1 cellular context compared by ENCODE assay signal in the genomic region with DNA sequence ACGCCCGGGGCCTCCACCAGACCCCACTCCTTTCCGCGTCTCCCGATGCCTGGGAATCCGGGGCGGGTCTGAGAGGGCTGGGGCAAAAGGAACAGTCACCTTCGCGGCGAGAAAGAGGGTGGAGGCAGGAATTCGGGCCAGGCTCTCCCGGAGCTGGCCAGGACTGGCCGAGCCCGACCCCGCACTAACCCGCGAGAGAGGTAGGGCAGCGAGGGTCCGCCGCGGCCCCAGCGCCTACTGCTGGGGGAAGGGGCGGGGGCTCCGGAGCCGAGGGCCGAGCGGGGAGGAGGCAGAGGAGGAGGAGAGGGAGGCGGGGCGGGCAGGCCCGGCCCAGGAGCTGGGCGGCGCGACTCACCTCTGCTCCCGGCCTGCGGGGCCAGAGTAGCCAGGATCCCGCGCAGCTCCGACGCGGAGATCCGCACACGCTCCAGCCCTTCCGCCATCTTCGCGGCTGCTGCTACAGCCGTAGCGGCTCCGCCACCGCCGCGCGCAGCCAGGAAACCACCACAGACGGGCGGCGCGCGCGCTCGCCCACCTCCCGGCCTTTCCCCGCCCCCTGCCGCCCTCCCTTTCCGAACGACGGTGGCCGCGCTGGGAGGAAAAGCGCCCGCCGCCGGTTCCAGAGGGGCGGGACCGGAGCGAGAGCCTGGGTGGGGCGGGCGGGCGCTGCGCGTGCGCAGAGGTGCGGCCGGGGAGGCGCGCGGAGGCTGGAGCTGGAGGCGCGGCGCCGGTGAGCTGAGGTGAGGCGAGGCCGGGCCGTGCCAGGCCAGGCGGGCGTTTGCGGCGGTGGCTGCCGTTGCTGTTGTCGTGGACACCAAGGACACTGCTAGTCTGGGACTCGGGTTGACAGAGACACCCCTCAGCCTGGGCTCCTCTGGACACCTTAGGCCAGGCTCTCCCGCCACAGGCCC.
TF ChIP-seq lines count a peak whose summit lies in the region.

A gene (minus strand): TSS at position 508 of the 911 bp plus-strand sequence. CDS start 65 bp downstream, at position 443.
A gene with protein sequence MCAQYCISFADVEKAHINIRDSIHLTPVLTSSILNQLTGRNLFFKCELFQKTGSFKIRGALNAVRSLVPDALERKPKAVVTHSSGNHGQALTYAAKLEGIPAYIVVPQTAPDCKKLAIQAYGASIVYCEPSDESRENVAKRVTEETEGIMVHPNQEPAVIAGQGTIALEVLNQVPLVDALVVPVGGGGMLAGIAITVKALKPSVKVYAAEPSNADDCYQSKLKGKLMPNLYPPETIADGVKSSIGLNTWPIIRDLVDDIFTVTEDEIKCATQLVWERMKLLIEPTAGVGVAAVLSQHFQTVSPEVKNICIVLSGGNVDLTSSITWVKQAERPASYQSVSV (plus strand): TSS at position 673 of the 911 bp plus-strand sequence. CDS start 11,611 bp downstream, outside the sequence.

TF ChIP-seq in HepG2, 621 proteins besides CTCF, POLR2A, EP300 and RAD21 (continued from another document and continues in another):
- TF ChIP-seq, protein P1, sequence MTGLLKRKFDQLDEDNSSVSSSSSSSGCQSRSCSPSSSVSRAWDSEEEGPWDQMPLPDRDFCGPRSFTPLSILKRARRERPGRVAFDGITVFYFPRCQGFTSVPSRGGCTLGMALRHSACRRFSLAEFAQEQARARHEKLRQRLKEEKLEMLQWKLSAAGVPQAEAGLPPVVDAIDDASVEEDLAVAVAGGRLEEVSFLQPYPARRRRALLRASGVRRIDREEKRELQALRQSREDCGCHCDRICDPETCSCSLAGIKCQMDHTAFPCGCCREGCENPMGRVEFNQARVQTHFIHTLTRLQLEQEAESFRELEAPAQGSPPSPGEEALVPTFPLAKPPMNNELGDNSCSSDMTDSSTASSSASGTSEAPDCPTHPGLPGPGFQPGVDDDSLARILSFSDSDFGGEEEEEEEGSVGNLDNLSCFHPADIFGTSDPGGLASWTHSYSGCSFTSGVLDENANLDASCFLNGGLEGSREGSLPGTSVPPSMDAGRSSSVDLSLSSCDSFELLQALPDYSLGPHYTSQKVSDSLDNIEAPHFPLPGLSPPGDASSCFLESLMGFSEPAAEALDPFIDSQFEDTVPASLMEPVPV (CRISPR knock-in tag; IDR thresholded peaks at IDR 0.05) = peak; percentile 49; the same call in 1 of the 2 replicates
- TF ChIP-seq, protein P2, sequence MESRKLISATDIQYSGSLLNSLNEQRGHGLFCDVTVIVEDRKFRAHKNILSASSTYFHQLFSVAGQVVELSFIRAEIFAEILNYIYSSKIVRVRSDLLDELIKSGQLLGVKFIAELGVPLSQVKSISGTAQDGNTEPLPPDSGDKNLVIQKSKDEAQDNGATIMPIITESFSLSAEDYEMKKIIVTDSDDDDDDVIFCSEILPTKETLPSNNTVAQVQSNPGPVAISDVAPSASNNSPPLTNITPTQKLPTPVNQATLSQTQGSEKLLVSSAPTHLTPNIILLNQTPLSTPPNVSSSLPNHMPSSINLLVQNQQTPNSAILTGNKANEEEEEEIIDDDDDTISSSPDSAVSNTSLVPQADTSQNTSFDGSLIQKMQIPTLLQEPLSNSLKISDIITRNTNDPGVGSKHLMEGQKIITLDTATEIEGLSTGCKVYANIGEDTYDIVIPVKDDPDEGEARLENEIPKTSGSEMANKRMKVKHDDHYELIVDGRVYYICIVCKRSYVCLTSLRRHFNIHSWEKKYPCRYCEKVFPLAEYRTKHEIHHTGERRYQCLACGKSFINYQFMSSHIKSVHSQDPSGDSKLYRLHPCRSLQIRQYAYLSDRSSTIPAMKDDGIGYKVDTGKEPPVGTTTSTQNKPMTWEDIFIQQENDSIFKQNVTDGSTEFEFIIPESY (CRISPR knock-in tag; IDR thresholded peaks at IDR 0.05) = no peak
- TF ChIP-seq ZNF777 (CRISPR knock-in tag; IDR thresholded peaks at IDR 0.05) (peak; percentile 50), ZNF83 (CRISPR knock-in tag; IDR thresholded peaks at IDR 0.05; ENCODE audit: borderline replicate concordance) (0 out of 2 replicates have a peak, but pooled peaks have one; percentile 72), KLF13 (CRISPR knock-in tag; IDR thresholded peaks at IDR 0.05) (no peak), ATF1 (CRISPR knock-in tag; IDR thresholded peaks at IDR 0.05) (no peak), ZNF34 (CRISPR knock-in tag; IDR thresholded peaks at IDR 0.05; ENCODE audit: borderline replicate concordance) (no peak), ZBTB7A (CRISPR knock-in tag; IDR thresholded peaks at IDR 0.05) (no peak; the same call in 1 of the 2 replicates), ZNF207 (IDR thresholded peaks at IDR 0.05; ENCODE audit: borderline replicate concordance) (no peak), HNRNPLL (IDR thresholded peaks at IDR 0.05; ENCODE audit: low read depth, low read length, poor library complexity, severe bottlenecking) (peak; percentile 94), ZFP37 (CRISPR knock-in tag; IDR thresholded peaks at IDR 0.05; ENCODE audit: borderline replicate concordance) (no peak), SOX13 (IDR thresholded peaks at IDR 0.05) (peak; percentile 10; the same call in 1 of the 2 replicates), SOX13 (CRISPR knock-in tag; conservative IDR thresholded peaks at IDR 0.05 in 1 of 2, IDR thresholded peaks at IDR 0.05 in 1 of 2) (no peak; a peak in 1 of 4 replicates), MEIS1 (CRISPR knock-in tag; IDR thresholded peaks at IDR 0.05; ENCODE audit: borderline replicate concordance) (peak; percentile 43), KDM5A (IDR thresholded peaks at IDR 0.05; ENCODE audit: borderline replicate concordance, low read length) (peak; percentile 64; the same call in 1 of the 2 replicates)
- TF ChIP-seq, protein P3, sequence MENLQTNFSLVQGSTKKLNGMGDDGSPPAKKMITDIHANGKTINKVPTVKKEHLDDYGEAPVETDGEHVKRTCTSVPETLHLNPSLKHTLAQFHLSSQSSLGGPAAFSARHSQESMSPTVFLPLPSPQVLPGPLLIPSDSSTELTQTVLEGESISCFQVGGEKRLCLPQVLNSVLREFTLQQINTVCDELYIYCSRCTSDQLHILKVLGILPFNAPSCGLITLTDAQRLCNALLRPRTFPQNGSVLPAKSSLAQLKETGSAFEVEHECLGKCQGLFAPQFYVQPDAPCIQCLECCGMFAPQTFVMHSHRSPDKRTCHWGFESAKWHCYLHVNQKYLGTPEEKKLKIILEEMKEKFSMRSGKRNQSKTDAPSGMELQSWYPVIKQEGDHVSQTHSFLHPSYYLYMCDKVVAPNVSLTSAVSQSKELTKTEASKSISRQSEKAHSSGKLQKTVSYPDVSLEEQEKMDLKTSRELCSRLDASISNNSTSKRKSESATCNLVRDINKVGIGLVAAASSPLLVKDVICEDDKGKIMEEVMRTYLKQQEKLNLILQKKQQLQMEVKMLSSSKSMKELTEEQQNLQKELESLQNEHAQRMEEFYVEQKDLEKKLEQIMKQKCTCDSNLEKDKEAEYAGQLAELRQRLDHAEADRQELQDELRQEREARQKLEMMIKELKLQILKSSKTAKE (CRISPR knock-in tag; IDR thresholded peaks at IDR 0.05; ENCODE audit: borderline replicate concordance) = no peak
- TF ChIP-seq, protein P4, sequence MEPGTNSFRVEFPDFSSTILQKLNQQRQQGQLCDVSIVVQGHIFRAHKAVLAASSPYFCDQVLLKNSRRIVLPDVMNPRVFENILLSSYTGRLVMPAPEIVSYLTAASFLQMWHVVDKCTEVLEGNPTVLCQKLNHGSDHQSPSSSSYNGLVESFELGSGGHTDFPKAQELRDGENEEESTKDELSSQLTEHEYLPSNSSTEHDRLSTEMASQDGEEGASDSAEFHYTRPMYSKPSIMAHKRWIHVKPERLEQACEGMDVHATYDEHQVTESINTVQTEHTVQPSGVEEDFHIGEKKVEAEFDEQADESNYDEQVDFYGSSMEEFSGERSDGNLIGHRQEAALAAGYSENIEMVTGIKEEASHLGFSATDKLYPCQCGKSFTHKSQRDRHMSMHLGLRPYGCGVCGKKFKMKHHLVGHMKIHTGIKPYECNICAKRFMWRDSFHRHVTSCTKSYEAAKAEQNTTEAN (CRISPR knock-in tag; conservative IDR thresholded peaks at IDR 0.05) = no peak
- TF ChIP-seq, protein P5, sequence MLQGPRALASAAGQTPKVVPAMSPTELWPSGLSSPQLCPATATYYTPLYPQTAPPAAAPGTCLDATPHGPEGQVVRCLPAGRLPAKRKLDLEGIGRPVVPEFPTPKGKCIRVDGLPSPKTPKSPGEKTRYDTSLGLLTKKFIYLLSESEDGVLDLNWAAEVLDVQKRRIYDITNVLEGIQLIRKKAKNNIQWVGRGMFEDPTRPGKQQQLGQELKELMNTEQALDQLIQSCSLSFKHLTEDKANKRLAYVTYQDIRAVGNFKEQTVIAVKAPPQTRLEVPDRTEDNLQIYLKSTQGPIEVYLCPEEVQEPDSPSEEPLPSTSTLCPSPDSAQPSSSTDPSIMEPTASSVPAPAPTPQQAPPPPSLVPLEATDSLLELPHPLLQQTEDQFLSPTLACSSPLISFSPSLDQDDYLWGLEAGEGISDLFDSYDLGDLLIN (CRISPR knock-in tag; IDR thresholded peaks at IDR 0.05; ENCODE audit: borderline replicate concordance) = no peak
- TF ChIP-seq, protein P6, sequence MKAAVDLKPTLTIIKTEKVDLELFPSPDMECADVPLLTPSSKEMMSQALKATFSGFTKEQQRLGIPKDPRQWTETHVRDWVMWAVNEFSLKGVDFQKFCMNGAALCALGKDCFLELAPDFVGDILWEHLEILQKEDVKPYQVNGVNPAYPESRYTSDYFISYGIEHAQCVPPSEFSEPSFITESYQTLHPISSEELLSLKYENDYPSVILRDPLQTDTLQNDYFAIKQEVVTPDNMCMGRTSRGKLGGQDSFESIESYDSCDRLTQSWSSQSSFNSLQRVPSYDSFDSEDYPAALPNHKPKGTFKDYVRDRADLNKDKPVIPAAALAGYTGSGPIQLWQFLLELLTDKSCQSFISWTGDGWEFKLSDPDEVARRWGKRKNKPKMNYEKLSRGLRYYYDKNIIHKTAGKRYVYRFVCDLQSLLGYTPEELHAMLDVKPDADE (CRISPR knock-in tag; IDR thresholded peaks at IDR 0.05) = no peak
- TF ChIP-seq, protein P7, sequence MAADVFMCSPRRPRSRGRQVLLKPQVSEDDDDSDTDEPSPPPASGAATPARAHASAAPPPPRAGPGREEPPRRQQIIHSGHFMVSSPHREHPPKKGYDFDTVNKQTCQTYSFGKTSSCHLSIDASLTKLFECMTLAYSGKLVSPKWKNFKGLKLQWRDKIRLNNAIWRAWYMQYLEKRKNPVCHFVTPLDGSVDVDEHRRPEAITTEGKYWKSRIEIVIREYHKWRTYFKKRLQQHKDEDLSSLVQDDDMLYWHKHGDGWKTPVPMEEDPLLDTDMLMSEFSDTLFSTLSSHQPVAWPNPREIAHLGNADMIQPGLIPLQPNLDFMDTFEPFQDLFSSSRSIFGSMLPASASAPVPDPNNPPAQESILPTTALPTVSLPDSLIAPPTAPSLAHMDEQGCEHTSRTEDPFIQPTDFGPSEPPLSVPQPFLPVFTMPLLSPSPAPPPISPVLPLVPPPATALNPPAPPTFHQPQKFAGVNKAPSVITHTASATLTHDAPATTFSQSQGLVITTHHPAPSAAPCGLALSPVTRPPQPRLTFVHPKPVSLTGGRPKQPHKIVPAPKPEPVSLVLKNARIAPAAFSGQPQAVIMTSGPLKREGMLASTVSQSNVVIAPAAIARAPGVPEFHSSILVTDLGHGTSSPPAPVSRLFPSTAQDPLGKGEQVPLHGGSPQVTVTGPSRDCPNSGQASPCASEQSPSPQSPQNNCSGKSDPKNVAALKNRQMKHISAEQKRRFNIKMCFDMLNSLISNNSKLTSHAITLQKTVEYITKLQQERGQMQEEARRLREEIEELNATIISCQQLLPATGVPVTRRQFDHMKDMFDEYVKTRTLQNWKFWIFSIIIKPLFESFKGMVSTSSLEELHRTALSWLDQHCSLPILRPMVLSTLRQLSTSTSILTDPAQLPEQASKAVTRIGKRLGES (CRISPR knock-in tag; IDR thresholded peaks at IDR 0.05; ENCODE audit: borderline replicate concordance) = no peak
- TF ChIP-seq, protein P8, sequence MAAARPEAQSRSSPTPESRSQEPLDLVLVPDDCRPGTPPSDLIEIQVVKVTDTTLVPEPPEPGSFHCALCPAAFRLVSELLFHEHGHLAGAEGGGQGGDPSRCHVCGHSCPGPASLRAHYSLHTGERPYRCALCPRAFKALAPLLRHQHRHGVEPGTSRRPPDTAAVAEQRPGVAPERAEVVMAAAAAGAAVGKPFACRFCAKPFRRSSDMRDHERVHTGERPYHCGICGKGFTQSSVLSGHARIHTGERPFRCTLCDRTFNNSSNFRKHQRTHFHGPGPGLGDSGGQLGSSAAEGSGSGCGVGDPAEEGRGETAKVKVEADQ (CRISPR knock-in tag; IDR thresholded peaks at IDR 0.05; ENCODE audit: borderline replicate concordance) = no peak
- TF ChIP-seq, protein P9, sequence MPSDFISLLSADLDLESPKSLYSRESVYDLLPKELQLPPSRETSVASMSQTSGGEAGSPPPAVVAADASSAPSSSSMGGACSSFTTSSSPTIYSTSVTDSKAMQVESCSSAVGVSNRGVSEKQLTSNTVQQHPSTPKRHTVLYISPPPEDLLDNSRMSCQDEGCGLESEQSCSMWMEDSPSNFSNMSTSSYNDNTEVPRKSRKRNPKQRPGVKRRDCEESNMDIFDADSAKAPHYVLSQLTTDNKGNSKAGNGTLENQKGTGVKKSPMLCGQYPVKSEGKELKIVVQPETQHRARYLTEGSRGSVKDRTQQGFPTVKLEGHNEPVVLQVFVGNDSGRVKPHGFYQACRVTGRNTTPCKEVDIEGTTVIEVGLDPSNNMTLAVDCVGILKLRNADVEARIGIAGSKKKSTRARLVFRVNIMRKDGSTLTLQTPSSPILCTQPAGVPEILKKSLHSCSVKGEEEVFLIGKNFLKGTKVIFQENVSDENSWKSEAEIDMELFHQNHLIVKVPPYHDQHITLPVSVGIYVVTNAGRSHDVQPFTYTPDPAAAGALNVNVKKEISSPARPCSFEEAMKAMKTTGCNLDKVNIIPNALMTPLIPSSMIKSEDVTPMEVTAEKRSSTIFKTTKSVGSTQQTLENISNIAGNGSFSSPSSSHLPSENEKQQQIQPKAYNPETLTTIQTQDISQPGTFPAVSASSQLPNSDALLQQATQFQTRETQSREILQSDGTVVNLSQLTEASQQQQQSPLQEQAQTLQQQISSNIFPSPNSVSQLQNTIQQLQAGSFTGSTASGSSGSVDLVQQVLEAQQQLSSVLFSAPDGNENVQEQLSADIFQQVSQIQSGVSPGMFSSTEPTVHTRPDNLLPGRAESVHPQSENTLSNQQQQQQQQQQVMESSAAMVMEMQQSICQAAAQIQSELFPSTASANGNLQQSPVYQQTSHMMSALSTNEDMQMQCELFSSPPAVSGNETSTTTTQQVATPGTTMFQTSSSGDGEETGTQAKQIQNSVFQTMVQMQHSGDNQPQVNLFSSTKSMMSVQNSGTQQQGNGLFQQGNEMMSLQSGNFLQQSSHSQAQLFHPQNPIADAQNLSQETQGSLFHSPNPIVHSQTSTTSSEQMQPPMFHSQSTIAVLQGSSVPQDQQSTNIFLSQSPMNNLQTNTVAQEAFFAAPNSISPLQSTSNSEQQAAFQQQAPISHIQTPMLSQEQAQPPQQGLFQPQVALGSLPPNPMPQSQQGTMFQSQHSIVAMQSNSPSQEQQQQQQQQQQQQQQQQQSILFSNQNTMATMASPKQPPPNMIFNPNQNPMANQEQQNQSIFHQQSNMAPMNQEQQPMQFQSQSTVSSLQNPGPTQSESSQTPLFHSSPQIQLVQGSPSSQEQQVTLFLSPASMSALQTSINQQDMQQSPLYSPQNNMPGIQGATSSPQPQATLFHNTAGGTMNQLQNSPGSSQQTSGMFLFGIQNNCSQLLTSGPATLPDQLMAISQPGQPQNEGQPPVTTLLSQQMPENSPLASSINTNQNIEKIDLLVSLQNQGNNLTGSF (CRISPR knock-in tag; IDR thresholded peaks at IDR 0.05) = no peak
